1 cellular context compared by ENCODE assay signal in the genomic region with DNA sequence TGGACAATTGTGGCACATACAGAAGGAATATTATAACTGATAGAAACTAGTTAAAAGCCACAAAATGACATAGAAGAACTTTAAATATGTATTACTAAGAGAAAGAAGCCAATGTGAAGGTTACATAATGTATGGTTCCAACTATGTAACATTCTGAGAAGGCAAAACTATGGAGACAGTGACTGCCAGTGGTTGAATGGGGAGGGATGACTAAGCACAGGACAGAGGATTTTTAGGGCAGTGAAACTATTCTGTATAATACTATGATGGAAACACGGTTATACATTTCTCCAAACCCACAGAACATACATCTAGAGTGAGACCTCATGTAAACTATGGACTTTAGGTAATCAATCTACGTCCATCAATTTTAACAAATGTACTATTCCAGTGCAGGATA.
TF ChIP-seq lines count a peak whose summit lies in the region.

No MANE protein-coding gene starts in this region.

TF ChIP-seq in HepG2, 621 proteins besides CTCF, POLR2A, EP300 and RAD21:
- TF ChIP-seq POLR2AphosphoS2 (IDR thresholded peaks at IDR 0.05; ENCODE audit: low read depth, low read length) = 0 out of 2 replicates have a peak, but pooled peaks have one; percentile 13
- TF ChIP-seq TOE1 (CRISPR knock-in tag; IDR thresholded peaks at IDR 0.05) = no peak
TF ChIP-seq in HepG2: peak in this region for 1.
